ENCODE assay signal across 8 cellular contexts in genomic region chr17:64492481-64493109, GRCh38. TPM values are rescaled to one million over a fixed set of nuclear protein-coding genes. Genes with fewer than 3 reads are reported as not detected.
DNase-seq lines count a peak whose midpoint lies in the region; ATAC-seq and TF ChIP-seq lines count a peak whose summit lies in the region.

No MANE protein-coding gene starts in this region.

- no peaks in the 10 kb centered on the region for H4K20me1 ChIP-seq in GM23248 (ENCODE audit: insufficient read depth)

- peak; percentile 34 for TF ChIP-seq CTCF in AG09319 (IDR thresholded peaks at IDR 0.05; ENCODE audit: low read depth, low read length)

- H3K4me3 Mint-ChIP-seq in activated CD4-positive, alpha-beta memory T cell treated with anti-CD3 and anti-CD28 coated beads for 36 hours = no peak overlapping the region
- H3K4me3 Mint-ChIP-seq in immature natural killer cell = no peak overlapping the region

- CTCF ChIA-PET in activated CD4-positive, alpha-beta memory T cell treated with anti-CD3 and anti-CD28 coated beads for 36 hours (lab: Charles Lee) = interaction anchor here (0.6 to 5.7 kb wide), 21 partner anchors 11 to 600 kb away, joined by 3 to 192 read pairs (median 4); partner anchors contain the start of genes CEP95 and DDX5

- no peak for ATAC-seq in HG02970 (IDR thresholded peaks at IDR 0.05; ENCODE audit: low FRiP score, unreplicated experiment)
- no peak for ATAC-seq in HG02571 (IDR thresholded peaks at IDR 0.05; ENCODE audit: unreplicated experiment)

- peaks cover 12% of the 10 kb centered on the region for H3F3A ChIP-seq in GM23248 (ENCODE audit: insufficient read depth)

- peaks cover 21% of the 10 kb centered on the region for H3K4me1 ChIP-seq in GM23248 (ENCODE audit: insufficient read depth)

- H3K79me2 ChIP-seq in GM23248 (ENCODE audit: insufficient read depth) = peaks cover 31% of the 10 kb centered on the region

- H2AFZ ChIP-seq in GM23248 = no peak overlapping the region

- intact Hi-C loops in activated CD4-positive, alpha-beta memory T cell treated with anti-CD3 and anti-CD28 coated beads for 36 hours (cut with micrococcal nuclease) = loop anchor here (2.0 to 10.0 kb wide), 2 partner anchors 14 to 188 kb away; partner anchors contain the start of genes CEP95 and DDX5

- H3K27ac Mint-ChIP-seq in activated CD4-positive, alpha-beta memory T cell treated with anti-CD3 and anti-CD28 coated beads for 36 hours = peak overlapping the region; percentile 33
- peak overlapping the region in 4 of 6 donors; percentile 7 to 65 (median 32) for H3K27ac Mint-ChIP-seq in immature natural killer cell

- H3K9me3 ChIP-seq in GM23248 (ENCODE audit: low read depth) = no peaks in the 10 kb centered on the region

- no peak overlapping the region for H3K4me3 ChIP-seq in GM23248

- no peak overlapping the region for H3K4me2 ChIP-seq in GM23248 (ENCODE audit: unreplicated experiment)

- H3K27me3 ChIP-seq in GM23248 (replicated peaks; ENCODE audit: insufficient read depth) = no peaks in the 10 kb centered on the region

- H3K36me3 Mint-ChIP-seq in activated CD4-positive, alpha-beta memory T cell treated with anti-CD3 and anti-CD28 coated beads for 36 hours = peaks cover 38% of the 10 kb centered on the region
- peaks cover 8 to 17% (median 11%) of the 10 kb centered on the region in 3 donors for H3K36me3 Mint-ChIP-seq in immature natural killer cell

- DNase-seq in AG09319 (ENCODE audit: extremely low read depth, low read depth) = no peak
- peak; percentile 49 for DNase-seq in GM23248
- peak; percentile 16 for DNase-seq in activated CD4-positive, alpha-beta memory T cell treated with anti-CD3 and anti-CD28 coated beads for 36 hours
- DNase-seq in immature natural killer cell = peak in 2 of 3 donors; percentile 17 to 39
- no peak for DNase-seq in C1 segment of cervical spinal cord (lab: John Stamatoyannopoulos, UW)
- no peak for DNase-seq in NCI-H1105 (lab: John Stamatoyannopoulos, UW)

- WGBS in GM23248 (ENCODE audit: low coverage in 1 of 2, low lambda C conversion rate in 2 of 2, missing lambda C conversion rate in 2 of 2), 2 experiments = 75 to 78% methylated on average over 6 of the region's 6 CpGs

- no peak overlapping the region for H3K9ac ChIP-seq in GM23248

- no peak overlapping the region for H3K27ac ChIP-seq in GM23248

- H3K9me3 Mint-ChIP-seq in activated CD4-positive, alpha-beta memory T cell treated with anti-CD3 and anti-CD28 coated beads for 36 hours = no peaks in the 10 kb centered on the region
- no peaks in the 10 kb centered on the region for H3K9me3 Mint-ChIP-seq in immature natural killer cell

- H3K9me2 ChIP-seq in GM23248 (ENCODE audit: insufficient read depth) = no peaks in the 10 kb centered on the region

- peaks cover 41% of the 10 kb centered on the region for H3K4me1 Mint-ChIP-seq in activated CD4-positive, alpha-beta memory T cell treated with anti-CD3 and anti-CD28 coated beads for 36 hours (ENCODE audit: low read depth)
- H3K4me1 Mint-ChIP-seq in immature natural killer cell = peaks cover 42 to 48% of the 10 kb centered on the region in 2 donors

- POLR2A ChIA-PET in activated CD4-positive, alpha-beta memory T cell treated with anti-CD3 and anti-CD28 coated beads for 36 hours (lab: Charles Lee) = interaction anchor here (1.0 to 1.8 kb wide), 5 partner anchors 11 to 15 kb away, joined by 3 to 10 read pairs (median 5); partner anchors contain the start of genes CEP95 and DDX5

- in situ Hi-C loops in GM23248 (cut with MboI) = loop anchor here (5.0 kb wide), 1 partner anchor 70 kb away; no protein-coding TSS in a partner anchor

- peaks cover 16% of the 10 kb centered on the region; the same call in 1 of the 2 replicates for H3K36me3 ChIP-seq in GM23248 (ENCODE audit: low read depth)

- no peaks in the 10 kb centered on the region for H3K27me3 Mint-ChIP-seq in activated CD4-positive, alpha-beta memory T cell treated with anti-CD3 and anti-CD28 coated beads for 36 hours
- H3K27me3 Mint-ChIP-seq in immature natural killer cell (ENCODE audit: low read depth in 3 of 3) = peaks cover 10 to 15% (median 10%) of the 10 kb centered on the region in 3 donors

RNA-seq across cellular contexts. Expression of gene POLG2, which starts 4.3 kb away (rescaled TPM):
- 3.4 and 3.7 TPM in 2 replicates for total RNA-seq in GM23248 (2014; rRNA removed; shearing (Covaris generic))
- polyA plus RNA-seq in GM23248 (2016; fragmentation: Nextera tagmentation; extraction: Ambion mirVana) (6.6 and 8.6 TPM in 2 replicates), immature natural killer cell (10 to 100 TPM in 1 of 3 donors, 1 to 10 TPM in 2; 3.4 to 10.7 (median 4.3) TPM)
- total RNA-seq in activated CD4-positive, alpha-beta memory T cell treated with anti-CD3 and anti-CD28 coated beads for 36 hours = 10 to 100 TPM; 25.8 to 28.1 TPM

RNA-seq across cellular contexts. Expression of gene DDX5, which starts 13.5 kb away (rescaled TPM):
- total RNA-seq in GM23248 (2014; rRNA removed; shearing (Covaris generic)) = 241 and 303 TPM in 2 replicates
- polyA plus RNA-seq in GM23248 (2016; fragmentation: Nextera tagmentation; extraction: Ambion mirVana) = 595 and 643 TPM in 2 replicates
- 100 to 1,000 TPM; 583 to 626 TPM for total RNA-seq in activated CD4-positive, alpha-beta memory T cell treated with anti-CD3 and anti-CD28 coated beads for 36 hours
- polyA plus RNA-seq in immature natural killer cell = 1,000 to 10,000 TPM in 2 of 3 donors, 100 to 1,000 TPM in 1; 902 to 1,477 (median 1,071) TPM

RNA-seq across cellular contexts. Expression of gene CEP95, which starts 14.2 kb away (rescaled TPM):
- 13.2 and 16.8 TPM in 2 replicates for total RNA-seq in GM23248 (2014; rRNA removed; shearing (Covaris generic))
- polyA plus RNA-seq in GM23248 (2016; fragmentation: Nextera tagmentation; extraction: Ambion mirVana) = 14.2 and 17.5 TPM in 2 replicates
- 10 to 100 TPM; 29.9 to 37.8 TPM for total RNA-seq in activated CD4-positive, alpha-beta memory T cell treated with anti-CD3 and anti-CD28 coated beads for 36 hours
- polyA plus RNA-seq in immature natural killer cell = 10 to 100 TPM in 1 of 3 donors, 1 to 10 TPM in 2; 7.1 to 12.7 (median 7.5) TPM

RNA-seq across cellular contexts. Expression of gene MILR1, which starts 43.7 kb away (rescaled TPM):
- 4.7 and 11.7 TPM in 2 replicates for total RNA-seq in GM23248 (2014; rRNA removed; shearing (Covaris generic))
- polyA plus RNA-seq in GM23248 (2016; fragmentation: Nextera tagmentation; extraction: Ambion mirVana) (6.3 and 6.5 TPM in 2 replicates), immature natural killer cell (1 to 10 TPM in 2 of 3 donors, not detected in 1; 1.8 to 9.6 TPM)
- total RNA-seq in activated CD4-positive, alpha-beta memory T cell treated with anti-CD3 and anti-CD28 coated beads for 36 hours = not detected

Comparison
In these comparisons a context has a peak if more than half of its experiments do, and no peak if none do; other contexts are left out.
1. DNase-seq: peak in GM23248 (single experiment), activated CD4-positive, alpha-beta memory T cell treated with anti-CD3 and anti-CD28 coated beads for 36 hours (single experiment) and immature natural killer cell (2 of 3); none in AG09319 (single experiment), C1 segment of cervical spinal cord (0 of 14) and NCI-H1105 (single experiment).